In genomic region chr1:111448482-111448917, GRCh38 we compare ENCODE assay signal across 9 cellular contexts. TPM values are rescaled to one million over a fixed set of nuclear protein-coding genes. Genes with fewer than 3 reads are reported as not detected.
A peak's percentile ranks its signal among the peaks of the same experiment; 100 is the strongest.
DNase-seq lines count a peak whose midpoint lies in the region; ATAC-seq and TF ChIP-seq lines count a peak whose summit lies in the region.
"Had no signal": no experiment of that assay in that cellular context is flagged by ENCODE, and none has a peak within 500 bp of the region (broad histone marks: within the 10 kb centered on the region; RNA-seq: fewer than 3 reads in every experiment).

No MANE protein-coding gene starts in this region.

- in situ Hi-C loops in GM23248 (cut with MboI) = no loop called here

- H3K9ac ChIP-seq in GM23248 (peak overlapping the region; percentile 94), OCI-LY3 (ENCODE audit: low read length) (peak overlapping the region; percentile 89)

- TF ChIP-seq POLR2A in body of pancreas (IDR thresholded peaks at IDR 0.05) = no peak

- peak overlapping the region; percentile 95 for H3K4me3 ChIP-seq in GM23248
- H3K4me3 ChIP-seq in OCI-LY3 (ENCODE audit: low read length) = peak overlapping the region; percentile 100
- H3K4me3 ChIP-seq in body of pancreas = peak overlapping the region; percentile 85 to 90

- H3F3A ChIP-seq in GM23248 (ENCODE audit: insufficient read depth) = no peaks in the 10 kb centered on the region

- H3K27me3 ChIP-seq in GM23248 (replicated peaks; ENCODE audit: insufficient read depth) (no peaks in the 10 kb centered on the region), OCI-LY3 (ENCODE audit: low read depth, low read length) (no peaks in the 10 kb centered on the region), body of pancreas (no peaks in the 10 kb centered on the region)

- H3K79me2 ChIP-seq in GM23248 (ENCODE audit: insufficient read depth) (peaks cover 89% of the 10 kb centered on the region), OCI-LY3 (ENCODE audit: low read length) (peaks cover 79% of the 10 kb centered on the region)

- peak; percentile 2 for ATAC-seq in body of pancreas
- peak; percentile 16 for ATAC-seq in left lobe of liver

- H3K4me2 ChIP-seq in GM23248 (ENCODE audit: unreplicated experiment) (peak overlapping the region; percentile 92), OCI-LY3 (ENCODE audit: low read length) (peak overlapping the region; percentile 94)

- TF ChIP-seq CTCF in OCI-LY3 (IDR thresholded peaks at IDR 0.05; ENCODE audit: low read depth, low read length) (no peak), body of pancreas (IDR thresholded peaks at IDR 0.05) (no peak)

- peak overlapping the region; percentile 51 for H3K27ac ChIP-seq in GM23248
- peak overlapping the region; percentile 3; the same call in 1 of the 2 replicates for H3K27ac ChIP-seq in OCI-LY3 (ENCODE audit: low read length)
- peak overlapping the region; percentile 21 to 86 (median 70) for H3K27ac ChIP-seq in body of pancreas

- H3K4me1 ChIP-seq in GM23248 (ENCODE audit: insufficient read depth) (peaks cover 15% of the 10 kb centered on the region), OCI-LY3 (ENCODE audit: low read length) (peaks cover 23% of the 10 kb centered on the region), body of pancreas (peaks cover 50% of the 10 kb centered on the region)

- WGBS in GM23248 (ENCODE audit: low coverage in 1 of 2, low lambda C conversion rate in 2 of 2, missing lambda C conversion rate in 2 of 2), 2 experiments = 1 to 2% methylated on average over 25 of the region's 25 CpGs
- 0 to 1% methylated on average over 11 to 25 of the region's 25 CpGs for WGBS in body of pancreas, 2 donors

- H3K9me3 ChIP-seq in GM23248 (ENCODE audit: low read depth) = no peaks in the 10 kb centered on the region
- H3K9me3 ChIP-seq in OCI-LY3 (ENCODE audit: insufficient read depth, low read length) = no peaks in the 10 kb centered on the region
- no peaks in the 10 kb centered on the region for H3K9me3 ChIP-seq in body of pancreas

- H3K9me2 ChIP-seq in GM23248 (ENCODE audit: insufficient read depth) = no peaks in the 10 kb centered on the region

- no peaks in the 10 kb centered on the region for H4K20me1 ChIP-seq in GM23248 (ENCODE audit: insufficient read depth)
- no peaks in the 10 kb centered on the region for H4K20me1 ChIP-seq in OCI-LY3 (ENCODE audit: insufficient read depth, low read length)

- H3K36me3 ChIP-seq in GM23248 (ENCODE audit: low read depth) (peaks cover 24% of the 10 kb centered on the region), OCI-LY3 (replicated peaks; ENCODE audit: low read depth, low read length) (peaks cover 23% of the 10 kb centered on the region), body of pancreas (replicated peaks in 1 of 2; ENCODE audit: insufficient read depth in 1 of 2, low read depth in 2 of 2) (peaks cover 0 to 5% of the 10 kb centered on the region in 2 donors)

- DNase-seq in Daoy (ENCODE audit: low read depth) = peak; percentile 59
- DNase-seq in GM23248 = peak; percentile 66
- DNase-seq in body of pancreas = no peak
- no peak for DNase-seq in left lobe of liver (ENCODE audit: low spot score)
- peak; percentile 45 for DNase-seq in stimulated activated naive CD4-positive, alpha-beta T cell treated with Interleukin-2 at 50 U/mL for 16 hours (lab: John Stamatoyannopoulos, UW)
- DNase-seq in NCI-H510A (lab: John Stamatoyannopoulos, UW) = no peak
- DNase-seq in kidney glomerular epithelial cell (lab: John Stamatoyannopoulos, UW) = no peak

- intact Hi-C loops in body of pancreas (cut with DNase I) = no loop called here

- H2AFZ ChIP-seq in GM23248 (peak overlapping the region; percentile 88), OCI-LY3 (ENCODE audit: low read depth, low read length) (no peak overlapping the region)

RNA-seq across cellular contexts. Expression of gene WDR77, which starts 0.6 kb away (rescaled TPM):
- 145 and 169 TPM in 2 replicates for total RNA-seq in Daoy (2014; rRNA removed; shearing (Covaris generic))
- total RNA-seq in GM23248 (2014; rRNA removed; shearing (Covaris generic)) = 31.6 and 34.3 TPM in 2 replicates
- 45.8 and 47.7 TPM in 2 replicates for polyA plus RNA-seq in GM23248 (2016; fragmentation: Nextera tagmentation; extraction: Ambion mirVana)
- total RNA-seq in body of pancreas = 10 to 100 TPM; 14.8 to 18.2 TPM
- total RNA-seq in left lobe of liver = 15.7 TPM

RNA-seq across cellular contexts. Expression of gene ATP5PB, which starts 0.8 kb away (rescaled TPM):
- 722 and 890 TPM in 2 replicates for total RNA-seq in Daoy (2014; rRNA removed; shearing (Covaris generic))
- total RNA-seq in GM23248 (2014; rRNA removed; shearing (Covaris generic)) = 186 and 226 TPM in 2 replicates
- polyA plus RNA-seq in GM23248 (2016; fragmentation: Nextera tagmentation; extraction: Ambion mirVana) = 295 and 304 TPM in 2 replicates
- total RNA-seq in body of pancreas (10 to 100 TPM; 55.0 to 91.0 TPM), left lobe of liver (130 TPM)

RNA-seq across cellular contexts. Expression of gene OVGP1, which starts 21.0 kb away (rescaled TPM):
- 1.5 and 2.0 TPM in 2 replicates for total RNA-seq in Daoy (2014; rRNA removed; shearing (Covaris generic))
- total RNA-seq in GM23248 (2014; rRNA removed; shearing (Covaris generic)) = under 0.01 and 1.5 TPM in 2 replicates
- 0.13 and 0.41 TPM in 2 replicates for polyA plus RNA-seq in GM23248 (2016; fragmentation: Nextera tagmentation; extraction: Ambion mirVana)
- total RNA-seq in body of pancreas = 1 to 10 TPM; 1.6 to 3.4 TPM
- 4.7 TPM for total RNA-seq in left lobe of liver

RNA-seq across cellular contexts. Expression of gene C1orf162, which starts 25.3 kb away (rescaled TPM):
- total RNA-seq in Daoy (2014; rRNA removed; shearing (Covaris generic)) = 0.11 TPM in 1 of 2 replicates, not detected in the other
- total RNA-seq in GM23248 (2014; rRNA removed; shearing (Covaris generic)) = not detected in 2 replicates
- 0.30 TPM in 1 of 2 replicates, not detected in the other for polyA plus RNA-seq in GM23248 (2016; fragmentation: Nextera tagmentation; extraction: Ambion mirVana)
- total RNA-seq in body of pancreas (1 to 10 TPM; 5.3 to 6.0 TPM), left lobe of liver (6.8 TPM)

RNA-seq across cellular contexts. Expression of gene ADORA3, which starts 54.9 kb away (rescaled TPM):
- total RNA-seq in Daoy (2014; rRNA removed; shearing (Covaris generic)) = not detected in 2 replicates
- not detected in 2 replicates for total RNA-seq in GM23248 (2014; rRNA removed; shearing (Covaris generic))
- not detected in 2 replicates for polyA plus RNA-seq in GM23248 (2016; fragmentation: Nextera tagmentation; extraction: Ambion mirVana)
- total RNA-seq in body of pancreas = 1 to 10 TPM; 1.6 to 3.6 TPM
- total RNA-seq in left lobe of liver = 3.0 TPM
- total RNA-seq: T-helper 1 cell treated with Interleukin-12 subunit alpha and Interleukin-12 subunit beta and Interleukin-4 antibody, amounts not matched to agents 30 ng/mL and 1 ng/mL, for 36 hours had no signal

Comparison
In these comparisons a context has a peak if more than half of its experiments do, and no peak if none do; other contexts are left out.
1. DNase-seq: peak in Daoy (single experiment), GM23248 (single experiment) and stimulated activated naive CD4-positive, alpha-beta T cell treated with Interleukin-2 at 50 U/mL for 16 hours (single experiment); none in body of pancreas (0 of 4), left lobe of liver (single experiment), NCI-H510A (single experiment) and kidney glomerular epithelial cell (single experiment).
2. H3K27ac ChIP-seq: peak in every context shown above with its lines; median percentile 70 in body of pancreas; 51 in GM23248; 3 in OCI-LY3.
3. Peak in every context shown above with its lines, with median percentiles within 50 percentile points of each other: H3K4me3 ChIP-seq.